11 cellular contexts compared by ENCODE assay signal in the genomic region with DNA sequence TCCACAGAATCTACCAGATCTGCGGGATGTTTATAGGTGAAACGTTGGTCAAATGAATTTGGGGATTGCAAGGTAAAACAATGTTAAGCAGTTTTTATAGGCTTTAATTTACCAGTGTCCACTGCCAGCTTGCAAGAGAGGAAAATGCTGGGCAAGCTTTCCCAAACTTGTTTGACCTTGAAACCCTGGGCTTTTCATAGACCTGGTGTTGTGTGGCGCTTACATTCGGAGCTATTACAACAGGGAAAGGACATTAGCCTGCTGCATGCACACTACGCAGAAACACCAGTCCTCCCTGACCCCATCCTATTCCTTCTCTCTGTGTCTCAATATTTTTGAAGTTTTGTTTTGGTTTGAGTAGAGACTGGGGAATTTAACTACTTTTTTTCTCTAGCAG. TPM values are rescaled to one million over a fixed set of nuclear protein-coding genes. Genes with fewer than 3 reads are reported as not detected.
A peak's percentile ranks its signal among the peaks of the same experiment; 100 is the strongest.
DNase-seq lines count a peak whose midpoint lies in the region; ATAC-seq and TF ChIP-seq lines count a peak whose summit lies in the region.
"Had no signal": no experiment of that assay in that cellular context is flagged by ENCODE, and none has a peak within 500 bp of the region (broad histone marks: within the 10 kb centered on the region; RNA-seq: fewer than 3 reads in every experiment).

No MANE protein-coding gene starts in this region.

- H3K27ac Mint-ChIP-seq in activated T-helper 2 cell treated with anti-CD3 and anti-CD28 coated beads, Interferon-gamma antibody, Interleukin-2, Interleukin-4, amounts not matched to agents 10 μg/mL and 5 μg/mL and 100 μg/mL, durations not matched to agents 14 hours and 24 hours and 36 hours = peak overlapping the region; percentile 9
- H3K27ac Mint-ChIP-seq: activated CD4-positive, alpha-beta T cell treated with anti-CD3 and anti-CD28 coated beads, Interleukin-2, amount 10 ng/mL, durations not matched to agents 24 days and 14 days had no signal

- H3K36me3 ChIP-seq in HUES6 (ENCODE audit: control insufficient read depth, insufficient read depth, low read length) (no peaks in the 10 kb centered on the region), iPS-20b (ENCODE audit: insufficient read depth, low read depth, low read length) (no peaks in the 10 kb centered on the region), smooth muscle cell (ENCODE audit: low read depth) (no peaks in the 10 kb centered on the region)

- H3K27me3 ChIP-seq in HUES6 (ENCODE audit: control insufficient read depth, insufficient read depth, low read length) (no peaks in the 10 kb centered on the region), iPS-20b (ENCODE audit: insufficient read depth, low read length) (no peaks in the 10 kb centered on the region), smooth muscle cell (ENCODE audit: low read depth) (no peaks in the 10 kb centered on the region)

- H3K9me3 Mint-ChIP-seq in activated T-helper 2 cell treated with anti-CD3 and anti-CD28 coated beads, Interferon-gamma antibody, Interleukin-2, Interleukin-4, amounts not matched to agents 10 μg/mL and 5 μg/mL and 100 μg/mL, durations not matched to agents 14 hours and 24 hours and 36 hours = no peaks in the 10 kb centered on the region
- H3K9me3 Mint-ChIP-seq: activated CD4-positive, alpha-beta T cell treated with anti-CD3 and anti-CD28 coated beads, Interleukin-2, amount 10 ng/mL, durations not matched to agents 24 days and 14 days; CD4-positive, alpha-beta memory T cell had no signal

- TF ChIP-seq CTCF in smooth muscle cell (IDR thresholded peaks at IDR 0.05; ENCODE audit: borderline replicate concordance, insufficient read depth, poor library complexity, severe bottlenecking) = no peak

- peaks cover 4% of the 10 kb centered on the region for H3F3A ChIP-seq in smooth muscle cell (ENCODE audit: low read depth)

- ATAC-seq in sciatic nerve = no peak
- no peak for ATAC-seq in GM19328 (IDR thresholded peaks at IDR 0.05; ENCODE audit: unreplicated experiment)

- H3K4me3 ChIP-seq in HUES6 (ENCODE audit: low read depth, low read length) (no peak overlapping the region), iPS-20b (ENCODE audit: low read length) (no peak overlapping the region), smooth muscle cell (no peak overlapping the region)
- H3K4me3 ChIP-seq: skin epidermis had no signal

- WGBS in smooth muscle cell (ENCODE audit: low lambda C conversion rate) = 61% methylated on average over 5 of the region's 5 CpGs

- H2AFZ ChIP-seq in smooth muscle cell (ENCODE audit: low read depth) = peak overlapping the region; percentile 53

- no peak overlapping the region for H3K4me3 Mint-ChIP-seq in activated T-helper 2 cell treated with anti-CD3 and anti-CD28 coated beads, Interferon-gamma antibody, Interleukin-2, Interleukin-4, amounts not matched to agents 10 μg/mL and 5 μg/mL and 100 μg/mL, durations not matched to agents 14 hours and 24 hours and 36 hours (ENCODE audit: low read depth)
- H3K4me3 Mint-ChIP-seq: activated CD4-positive, alpha-beta T cell treated with anti-CD3 and anti-CD28 coated beads, Interleukin-2, amount 10 ng/mL, durations not matched to agents 24 days and 14 days; CD4-positive, alpha-beta memory T cell had no signal

- H3K27ac ChIP-seq in HUES6 (ENCODE audit: low read depth, low read length) = peak overlapping the region; percentile 86
- H3K27ac ChIP-seq in iPS-20b (ENCODE audit: low read length) = no peak overlapping the region
- H3K27ac ChIP-seq in smooth muscle cell (ENCODE audit: low read depth) = peak overlapping the region; percentile 0

- peak overlapping the region; percentile 24 for H3K9ac ChIP-seq in HUES6 (ENCODE audit: low read length)
- H3K9ac ChIP-seq in iPS-20b (ENCODE audit: low read depth, low read length) = peak overlapping the region; percentile 44; the same call in 1 of the 2 replicates
- peak overlapping the region; percentile 4 for H3K9ac ChIP-seq in smooth muscle cell (ENCODE audit: low read depth)

- H3K9me3 ChIP-seq in HUES6 (ENCODE audit: control insufficient read depth, insufficient read depth, low read depth, low read length) (no peaks in the 10 kb centered on the region), iPS-20b (ENCODE audit: insufficient read depth, low read depth, low read length) (no peaks in the 10 kb centered on the region), smooth muscle cell (replicated peaks; ENCODE audit: low read depth) (no peaks in the 10 kb centered on the region)

- no peaks in the 10 kb centered on the region for H4K20me1 ChIP-seq in smooth muscle cell (ENCODE audit: low read depth)

- H3K4me1 ChIP-seq in HUES6 (ENCODE audit: control insufficient read depth, insufficient read depth, low read length) (peaks cover 14% of the 10 kb centered on the region), iPS-20b (ENCODE audit: insufficient read depth, low read length) (peaks cover 9% of the 10 kb centered on the region), smooth muscle cell (ENCODE audit: low read depth) (peaks cover 7% of the 10 kb centered on the region)

- peaks cover 6% of the 10 kb centered on the region for H3K36me3 Mint-ChIP-seq in activated T-helper 2 cell treated with anti-CD3 and anti-CD28 coated beads, Interferon-gamma antibody, Interleukin-2, Interleukin-4, amounts not matched to agents 10 μg/mL and 5 μg/mL and 100 μg/mL, durations not matched to agents 14 hours and 24 hours and 36 hours (ENCODE audit: low read depth)

- peaks cover 18% of the 10 kb centered on the region for H3K4me1 Mint-ChIP-seq in activated T-helper 2 cell treated with anti-CD3 and anti-CD28 coated beads, Interferon-gamma antibody, Interleukin-2, Interleukin-4, amounts not matched to agents 10 μg/mL and 5 μg/mL and 100 μg/mL, durations not matched to agents 14 hours and 24 hours and 36 hours (ENCODE audit: low read depth)

- DNase-seq in activated T-helper 2 cell treated with anti-CD3 and anti-CD28 coated beads, Interferon-gamma antibody, Interleukin-2, Interleukin-4, amounts not matched to agents 10 μg/mL and 5 μg/mL and 100 μg/mL, durations not matched to agents 14 hours and 24 hours and 36 hours (ENCODE audit: low spot score) = no peak
- DNase-seq in smooth muscle cell (lab: John Stamatoyannopoulos, UW; ENCODE audit: unreplicated experiment) (no peak), NCI-H1417 treated with DMSO at 0.1 percent for 48 hours (lab: John Stamatoyannopoulos, UW) (no peak), sciatic nerve (ENCODE audit: low spot score) (no peak)
- no peak for DNase-seq in effector CD8-positive, alpha-beta T cell (lab: John Stamatoyannopoulos, UW)

- no peaks in the 10 kb centered on the region for H3K27me3 Mint-ChIP-seq in activated T-helper 2 cell treated with anti-CD3 and anti-CD28 coated beads, Interferon-gamma antibody, Interleukin-2, Interleukin-4, amounts not matched to agents 10 μg/mL and 5 μg/mL and 100 μg/mL, durations not matched to agents 14 hours and 24 hours and 36 hours (ENCODE audit: low read depth)
- H3K27me3 Mint-ChIP-seq: activated CD4-positive, alpha-beta T cell treated with anti-CD3 and anti-CD28 coated beads, Interleukin-2, amount 10 ng/mL, durations not matched to agents 24 days and 14 days; CD4-positive, alpha-beta memory T cell had no signal

- no peaks in the 10 kb centered on the region for H3K79me2 ChIP-seq in smooth muscle cell (ENCODE audit: low read depth)

- H3K4me2 ChIP-seq in smooth muscle cell = no peak overlapping the region

- intact Hi-C loops in activated T-helper 2 cell treated with anti-CD3 and anti-CD28 coated beads, Interferon-gamma antibody, Interleukin-2, Interleukin-4, amounts not matched to agents 10 μg/mL and 5 μg/mL and 100 μg/mL, durations not matched to agents 14 hours and 24 hours and 36 hours (cut with micrococcal nuclease) = loop anchor here (1.0 to 5.0 kb wide), 4 partner anchors 42 to 284 kb away; a partner anchor contains a TSS
- intact Hi-C loops in sciatic nerve (cut with DNase I) = loop anchor here (1.0 to 5.0 kb wide), 2 partner anchors 66 to 171 kb away; no protein-coding TSS in a partner anchor

RNA-seq across cellular contexts. Expression of a gene that starts 59.6 kb away (rescaled TPM):
- total RNA-seq in activated T-helper 2 cell treated with anti-CD3 and anti-CD28 coated beads, Interferon-gamma antibody, Interleukin-2, Interleukin-4, amounts not matched to agents 10 μg/mL and 5 μg/mL and 100 μg/mL, durations not matched to agents 14 hours and 24 hours and 36 hours = 70.4 and 74.4 TPM in 2 replicates
- total RNA-seq in smooth muscle cell (40.1 and 41.4 TPM in 2 replicates), sciatic nerve (44.2 TPM)
- 16.8 and 19.5 TPM in 2 replicates for polyA plus RNA-seq in smooth muscle cell
